ENCODE assay signal across 10 cellular contexts in the genomic region with DNA sequence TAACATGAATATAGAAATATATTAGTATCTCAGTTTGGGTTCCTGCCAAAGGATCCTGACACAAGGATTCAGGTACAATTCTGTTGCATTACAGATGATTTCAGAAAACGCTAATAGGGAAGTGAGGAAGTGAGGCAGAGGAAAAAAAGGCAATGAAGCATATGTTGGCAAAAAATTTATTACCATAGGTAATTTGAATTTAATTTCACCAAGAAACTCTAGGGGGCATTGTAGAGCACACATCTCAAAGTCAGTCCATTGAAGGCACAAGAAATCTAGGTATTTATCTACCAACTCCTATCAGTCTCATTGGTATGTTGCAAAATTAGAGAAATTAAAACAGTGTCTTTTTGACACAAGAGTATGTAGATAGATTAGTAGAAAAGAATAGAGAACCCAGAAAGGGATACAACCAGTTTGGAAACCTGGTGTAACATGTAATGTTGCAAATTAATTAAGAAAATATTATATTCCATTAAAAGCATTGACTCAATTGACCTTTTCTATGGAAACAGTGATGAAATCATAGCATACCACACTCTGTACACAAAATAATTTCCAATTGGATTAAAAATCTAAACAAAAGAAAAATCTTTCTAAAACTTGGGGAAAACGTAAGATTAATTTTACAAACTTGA.
DNase-seq lines count a peak whose midpoint lies in the region; FAIRE-seq and TF ChIP-seq lines count a peak whose summit lies in the region.
"Had no signal": no experiment of that assay in that cellular context is flagged by ENCODE, and none has a peak within 500 bp of the region (broad histone marks: within the 10 kb centered on the region; RNA-seq: fewer than 3 reads in every experiment).

No MANE protein-coding gene starts in this region.

- WGBS in spleen, 5 donors = 41 to 48% (median 45%) methylated on average over 2 of the region's 2 CpGs

- H3K27ac ChIP-seq in spleen = no peak overlapping the region

- H3K4me1 ChIP-seq in spleen = no peaks in the 10 kb centered on the region

- intact Hi-C loops in spleen (cut with DNase I; ENCODE audit: low total_unique reads) = no loop called here

- TF ChIP-seq CTCF in NB4 (IDR thresholded peaks at IDR 0.05; ENCODE audit: low read depth, low read length) (peak; percentile 11), bronchial epithelial cell (IDR thresholded peaks at IDR 0.05; ENCODE audit: insufficient read depth, low read length, severe bottlenecking) (peak; percentile 52), spleen (IDR thresholded peaks at IDR 0.05 in 8 of 11, conservative IDR thresholded peaks at IDR 0.05 in 3 of 11) (no peak)

- no peaks in the 10 kb centered on the region for H3K36me3 ChIP-seq in bronchial epithelial cell (ENCODE audit: control insufficient read depth, insufficient read depth, low read length)
- no peaks in the 10 kb centered on the region for H3K36me3 ChIP-seq in spleen

- TF ChIP-seq POLR2A in NB4 (IDR thresholded peaks at IDR 0.05; ENCODE audit: extremely low read depth, insufficient read length) = no peak
- no peak for TF ChIP-seq POLR2A in spleen (IDR thresholded peaks at IDR 0.05)

- H3K4me3 ChIP-seq in NB4 (ENCODE audit: low read depth, low read length) (no peak overlapping the region), bronchial epithelial cell (ENCODE audit: low read depth, low read length) (no peak overlapping the region), spleen (no peak overlapping the region)

- H3K27me3 ChIP-seq in bronchial epithelial cell (ENCODE audit: control insufficient read depth, insufficient read depth, low read length) (no peaks in the 10 kb centered on the region), spleen (replicated peaks in 1 of 7) (no peaks in the 10 kb centered on the region)

- no peak for FAIRE-seq in bronchial epithelial cell (lab: Jason Lieb, UNC)

- H3K9me3 ChIP-seq in spleen = peaks cover 0 to under 1% (median 0%) of the 10 kb centered on the region in 8 donors

- peak; percentile 1 for DNase-seq in NCI-H510A treated with DMSO at 0.1 percent for 48 hours (lab: John Stamatoyannopoulos, UW)
- DNase-seq in NCI-H510A (lab: John Stamatoyannopoulos, UW) = no peak
- peak; percentile 45 for DNase-seq in NB4 (ENCODE audit: low read depth)
- peak; percentile 64 for DNase-seq in bronchial epithelial cell (ENCODE audit: low read depth)
- peak; percentile 5 for DNase-seq in pons (ENCODE audit: low spot score)
- no peak for DNase-seq in NCI-H128 (lab: John Stamatoyannopoulos, UW; ENCODE audit: unreplicated experiment)
- no peak for DNase-seq in spleen
- DNase-seq in stimulated activated CD4-positive, alpha-beta T cell treated with anti-CD3 and anti-CD28 coated beads, Interleukin-2, amount 100 ng/mL, for 24 hours = no peak
- DNase-seq: Calu3, Right ventricle myocardium superior had no signal

Comparison
In these comparisons a context has a peak if more than half of its experiments do, and no peak if none do; other contexts are left out.
1. DNase-seq: peak in NCI-H510A treated with DMSO at 0.1 percent for 48 hours (single experiment), NB4 (single experiment), bronchial epithelial cell (single experiment) and pons (single experiment); none in NCI-H510A (single experiment), NCI-H128 (single experiment), spleen (single experiment) and stimulated activated CD4-positive, alpha-beta T cell treated with anti-CD3 and anti-CD28 coated beads, Interleukin-2, amount 100 ng/mL, for 24 hours (0 of 2).
2. CTCF ChIP-seq: peak in NB4 (single experiment) and bronchial epithelial cell (single experiment); none in spleen (0 of 11).